ENCODE assay signal across 15 cellular contexts in the genomic region with DNA sequence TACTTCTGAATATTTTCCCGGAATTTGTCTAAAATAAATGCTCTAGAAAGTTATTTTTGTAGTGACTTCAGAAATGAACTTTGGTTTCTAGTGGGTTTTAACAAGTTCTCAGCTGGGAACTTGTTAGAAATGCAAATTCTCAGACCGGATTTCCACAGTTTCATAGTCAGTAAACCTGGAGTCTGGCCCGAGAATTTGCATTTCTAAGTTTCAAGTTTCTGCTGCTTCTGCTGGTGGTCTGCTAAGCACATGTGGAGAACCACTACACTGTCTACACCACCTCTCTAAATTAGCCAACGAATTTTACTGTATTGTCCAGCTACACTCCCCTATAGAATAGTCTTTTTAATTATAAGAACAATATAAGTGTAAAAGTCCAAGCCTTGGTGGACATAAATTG.
A peak's percentile ranks its signal among the peaks of the same experiment; 100 is the strongest.
DNase-seq lines count a peak whose midpoint lies in the region; ATAC-seq and TF ChIP-seq lines count a peak whose summit lies in the region.
"Had no signal": no experiment of that assay in that cellular context is flagged by ENCODE, and none has a peak within 500 bp of the region (broad histone marks: within the 10 kb centered on the region; RNA-seq: fewer than 3 reads in every experiment).

No MANE protein-coding gene starts in this region.

- H3K4me1 Mint-ChIP-seq in CD8-positive, alpha-beta T cell (ENCODE audit: low read depth), result no peaks in the 10 kb centered on the region
- no peaks in the 10 kb centered on the region for H3K4me1 Mint-ChIP-seq in natural killer cell treated with Interleukin-12 subunit alpha and Interleukin-12 subunit beta and Interleukin-15 and Interleukin-18, amount 100 ng/mL, for 72 hours (ENCODE audit: low read depth in 2 of 2)
- H3K4me1 Mint-ChIP-seq: activated naive CD8-positive, alpha-beta T cell treated with anti-CD3 and anti-CD28 coated beads, Interleukin-2, amount 50 U/mL, for 24 hours; neural progenitor cell had no signal

- no peaks in the 10 kb centered on the region for H3K36me3 ChIP-seq in DOHH2 (ENCODE audit: control insufficient read depth, low read length)
- no peaks in the 10 kb centered on the region for H3K36me3 ChIP-seq in mammary epithelial cell (ENCODE audit: insufficient read depth, low read length)
- no peaks in the 10 kb centered on the region for H3K36me3 ChIP-seq in CD8-positive, alpha-beta T cell (ENCODE audit: insufficient read depth, low read length)
- H3K36me3 ChIP-seq: neural progenitor cell, Peyer's patch had no signal

- H3K36me3 Mint-ChIP-seq in CD8-positive, alpha-beta T cell, result no peaks in the 10 kb centered on the region
- no peaks in the 10 kb centered on the region for H3K36me3 Mint-ChIP-seq in natural killer cell treated with Interleukin-12 subunit alpha and Interleukin-12 subunit beta and Interleukin-15 and Interleukin-18, amount 100 ng/mL, for 72 hours
- H3K36me3 Mint-ChIP-seq: neural progenitor cell had no signal

- WGBS in mammary epithelial cell (ENCODE audit: low coverage, missing lambda C conversion rate), result 83% methylated on average over 4 of the region's 4 CpGs

- H3K27me3 ChIP-seq in DOHH2 (ENCODE audit: control insufficient read depth, low read length) (no peaks in the 10 kb centered on the region), mammary epithelial cell (ENCODE audit: insufficient read depth, low read length) (no peaks in the 10 kb centered on the region)
- no peaks in the 10 kb centered on the region for H3K27me3 ChIP-seq in CD8-positive, alpha-beta T cell (ENCODE audit: insufficient read depth, low read length)
- H3K27me3 ChIP-seq: neural progenitor cell, Peyer's patch had no signal

- peak; percentile 78 for ATAC-seq in GM19372 (IDR thresholded peaks at IDR 0.05; ENCODE audit: low read depth, unreplicated experiment)
- ATAC-seq in HG02678 (IDR thresholded peaks at IDR 0.05; ENCODE audit: unreplicated experiment), result peak; percentile 77
- peak; percentile 80 for ATAC-seq in HG03378 (IDR thresholded peaks at IDR 0.05; ENCODE audit: unreplicated experiment)
- no peak for ATAC-seq in CD8-positive, alpha-beta T cell
- ATAC-seq in natural killer cell treated with Interleukin-12 subunit alpha and Interleukin-12 subunit beta and Interleukin-15 and Interleukin-18, amount 100 ng/mL, for 72 hours, result no peak
- ATAC-seq: activated naive CD8-positive, alpha-beta T cell treated with anti-CD3 and anti-CD28 coated beads, Interleukin-2, amount 50 U/mL, for 24 hours; K562 had no signal

- intact Hi-C loops in mammary epithelial cell (cut with micrococcal nuclease), result no loop called here
- intact Hi-C loops in CD8-positive, alpha-beta T cell (cut with DNase I, micrococcal nuclease), result no loop called here

- H3K4me1 ChIP-seq in DOHH2 (ENCODE audit: control insufficient read depth, low read length) (peaks cover 12% of the 10 kb centered on the region), mammary epithelial cell (ENCODE audit: insufficient read depth, low read length) (no peaks in the 10 kb centered on the region)
- H3K4me1 ChIP-seq in CD8-positive, alpha-beta T cell (ENCODE audit: insufficient read depth, low read length), result no peaks in the 10 kb centered on the region
- H3K4me1 ChIP-seq: neural progenitor cell, Peyer's patch had no signal

- H3K9me3 Mint-ChIP-seq in CD8-positive, alpha-beta T cell, result no peaks in the 10 kb centered on the region
- no peaks in the 10 kb centered on the region for H3K9me3 Mint-ChIP-seq in natural killer cell treated with Interleukin-12 subunit alpha and Interleukin-12 subunit beta and Interleukin-15 and Interleukin-18, amount 100 ng/mL, for 72 hours
- H3K9me3 Mint-ChIP-seq: activated naive CD8-positive, alpha-beta T cell treated with anti-CD3 and anti-CD28 coated beads, Interleukin-2, amount 50 U/mL, for 24 hours; neural progenitor cell had no signal

- in situ Hi-C loops in mammary epithelial cell (cut with MboI; ENCODE audit: low sequenced_read_pairs in 2 of 2), result loop anchor here in 1 of 2 donors (25.0 kb wide), 2 partner anchors 600 to 1000 kb away; no protein-coding TSS in a partner anchor

- H3K9me2 ChIP-seq in DOHH2 (replicated peaks; ENCODE audit: control insufficient read depth, low read length), result no peaks in the 10 kb centered on the region

- H3K4me2 ChIP-seq in DOHH2 (ENCODE audit: low read length), result peak overlapping the region; percentile 7; the same call in 1 of the 2 replicates
- no peak overlapping the region for H3K4me2 ChIP-seq in mammary epithelial cell (ENCODE audit: insufficient read depth, low read depth, low read length)
- H3K4me2 ChIP-seq: neural progenitor cell had no signal

- no peaks in the 10 kb centered on the region for H3K27me3 Mint-ChIP-seq in CD8-positive, alpha-beta T cell (ENCODE audit: low read depth)
- no peaks in the 10 kb centered on the region for H3K27me3 Mint-ChIP-seq in natural killer cell treated with Interleukin-12 subunit alpha and Interleukin-12 subunit beta and Interleukin-15 and Interleukin-18, amount 100 ng/mL, for 72 hours

- H3K9me3 ChIP-seq in DOHH2 (ENCODE audit: control insufficient read depth, insufficient read depth, low read length) (no peaks in the 10 kb centered on the region), mammary epithelial cell (replicated peaks; ENCODE audit: insufficient read depth, low read length) (no peaks in the 10 kb centered on the region)
- no peaks in the 10 kb centered on the region for H3K9me3 ChIP-seq in CD8-positive, alpha-beta T cell (ENCODE audit: low read length)
- H3K9me3 ChIP-seq: Peyer's patch had no signal

- H3K79me2 ChIP-seq in DOHH2 (ENCODE audit: control insufficient read depth, low read length), result no peaks in the 10 kb centered on the region
- H3K79me2 ChIP-seq in mammary epithelial cell (ENCODE audit: insufficient read depth, low read length), result no peaks in the 10 kb centered on the region

- dilution Hi-C loops in mammary epithelial cell (cut with HindIII; ENCODE audit: low sequenced_read_pairs), result no loop called here

- POLR2A ChIA-PET in CD8-positive, alpha-beta T cell (lab: Charles Lee), result no interaction called here
- POLR2A ChIA-PET in HEK293T (lab: Yijun Ruan, JAX), result no interaction called here

- H3K4me3 ChIP-seq in DOHH2 (ENCODE audit: low read length) (no peak overlapping the region), mammary epithelial cell (replicated peaks in 1 of 3; ENCODE audit: insufficient read depth in 1 of 3, low read depth in 2 of 3, low read length in 3 of 3) (no peak overlapping the region)
- H3K4me3 ChIP-seq in CD8-positive, alpha-beta T cell (ENCODE audit: low read depth, low read length), result no peak overlapping the region
- H3K4me3 ChIP-seq: coronary artery, K562, neural progenitor cell, Peyer's patch had no signal

- no peak overlapping the region for H2AFZ ChIP-seq in mammary epithelial cell (ENCODE audit: low read depth, low read length)
- H2AFZ ChIP-seq: neural progenitor cell had no signal

- H4K20me1 ChIP-seq in DOHH2 (ENCODE audit: control insufficient read depth, insufficient read depth, low read depth, low read length) (no peaks in the 10 kb centered on the region), mammary epithelial cell (ENCODE audit: insufficient read depth, low read length) (no peaks in the 10 kb centered on the region)

- H3K27ac Mint-ChIP-seq in CD8-positive, alpha-beta T cell, result no peak overlapping the region
- H3K27ac Mint-ChIP-seq in natural killer cell treated with Interleukin-12 subunit alpha and Interleukin-12 subunit beta and Interleukin-15 and Interleukin-18, amount 100 ng/mL, for 72 hours, result no peak overlapping the region
- H3K27ac Mint-ChIP-seq: activated naive CD8-positive, alpha-beta T cell treated with anti-CD3 and anti-CD28 coated beads, Interleukin-2, amount 50 U/mL, for 24 hours; neural progenitor cell had no signal

- CTCF ChIA-PET in mammary epithelial cell (lab: Charles Lee; ENCODE audit: low non-redundant PET) (no interaction called here), HEK293T (lab: Yijun Ruan, JAX) (no interaction called here)
- CTCF ChIA-PET in CD8-positive, alpha-beta T cell (lab: Charles Lee), result interaction anchor here (1.4 kb wide), 1 partner anchor 12 kb away, joined by 3 read pairs; no protein-coding TSS in a partner anchor

- DNase-seq in mammary epithelial cell (no peak), HEK293T (ENCODE audit: extremely low spot score) (no peak)
- no peak for DNase-seq in CD8-positive, alpha-beta T cell
- no peak for DNase-seq in natural killer cell treated with Interleukin-12 subunit alpha and Interleukin-12 subunit beta and Interleukin-15 and Interleukin-18, amount 100 ng/mL, for 72 hours (ENCODE audit: low spot score)
- DNase-seq: activated naive CD8-positive, alpha-beta T cell treated with anti-CD3 and anti-CD28 coated beads, Interleukin-2, amount 50 U/mL, for 24 hours; DMS53; Peyer's patch; T1000 had no signal

- no peak overlapping the region for H3K4me3 Mint-ChIP-seq in CD8-positive, alpha-beta T cell
- H3K4me3 Mint-ChIP-seq in natural killer cell treated with Interleukin-12 subunit alpha and Interleukin-12 subunit beta and Interleukin-15 and Interleukin-18, amount 100 ng/mL, for 72 hours, result no peak overlapping the region
- H3K4me3 Mint-ChIP-seq: activated naive CD8-positive, alpha-beta T cell treated with anti-CD3 and anti-CD28 coated beads, Interleukin-2, amount 50 U/mL, for 24 hours; neural progenitor cell had no signal

- no peak for TF ChIP-seq CTCF in DOHH2 (IDR thresholded peaks at IDR 0.05; ENCODE audit: low read depth, low read length, poor library complexity, severe bottlenecking)
- no peak for TF ChIP-seq CTCF in mammary epithelial cell (conservative IDR thresholded peaks at IDR 0.05 in 1 of 2, IDR thresholded peaks at IDR 0.05 in 1 of 2; ENCODE audit: extremely low read depth in 1 of 2, insufficient read depth in 1 of 2, low read depth in 1 of 2, low read length in 2 of 2)
- TF ChIP-seq CTCF in CD8-positive, alpha-beta T cell (IDR thresholded peaks at IDR 0.05), result no peak

- H3K27ac ChIP-seq in DOHH2 (ENCODE audit: low read depth, low read length), result no peak overlapping the region
- H3K27ac ChIP-seq in mammary epithelial cell (ENCODE audit: insufficient read depth, low read depth, low read length), result no peak overlapping the region
- no peak overlapping the region for H3K27ac ChIP-seq in CD8-positive, alpha-beta T cell (ENCODE audit: low read depth, low read length)
- H3K27ac ChIP-seq: coronary artery, neural progenitor cell, Peyer's patch had no signal

- no peaks in the 10 kb centered on the region for H3F3A ChIP-seq in DOHH2 (ENCODE audit: control insufficient read depth, insufficient read depth)

- H3K9ac ChIP-seq in mammary epithelial cell (ENCODE audit: insufficient read depth, low read length), result no peak overlapping the region
- H3K9ac ChIP-seq: neural progenitor cell had no signal

- BruUV-seq in mammary epithelial cell (replicated peaks; lab: Mats Ljungman, UMichigan), result no TSS peak

TF ChIP-seq in HEK293T, 16 proteins besides CTCF, POLR2A, EP300 and RAD21:
- no peak for TF ChIP-seq ARNT (IDR thresholded peaks at IDR 0.05)
- no peak for TF ChIP-seq LEF1 (IDR thresholded peaks at IDR 0.05; ENCODE audit: borderline replicate concordance)
- TF ChIP-seq FOXK2 (IDR thresholded peaks at IDR 0.05), result no peak

Comparison
In these comparisons a context has a peak if more than half of its experiments do, and no peak if none do; other contexts are left out.
1. ATAC-seq: peak in GM19372 (single experiment), HG02678 (single experiment) and HG03378 (single experiment); none in CD8-positive, alpha-beta T cell (single experiment) and natural killer cell treated with Interleukin-12 subunit alpha and Interleukin-12 subunit beta and Interleukin-15 and Interleukin-18, amount 100 ng/mL, for 72 hours (0 of 2).